14 cellular contexts compared by ENCODE assay signal in the genomic region with DNA sequence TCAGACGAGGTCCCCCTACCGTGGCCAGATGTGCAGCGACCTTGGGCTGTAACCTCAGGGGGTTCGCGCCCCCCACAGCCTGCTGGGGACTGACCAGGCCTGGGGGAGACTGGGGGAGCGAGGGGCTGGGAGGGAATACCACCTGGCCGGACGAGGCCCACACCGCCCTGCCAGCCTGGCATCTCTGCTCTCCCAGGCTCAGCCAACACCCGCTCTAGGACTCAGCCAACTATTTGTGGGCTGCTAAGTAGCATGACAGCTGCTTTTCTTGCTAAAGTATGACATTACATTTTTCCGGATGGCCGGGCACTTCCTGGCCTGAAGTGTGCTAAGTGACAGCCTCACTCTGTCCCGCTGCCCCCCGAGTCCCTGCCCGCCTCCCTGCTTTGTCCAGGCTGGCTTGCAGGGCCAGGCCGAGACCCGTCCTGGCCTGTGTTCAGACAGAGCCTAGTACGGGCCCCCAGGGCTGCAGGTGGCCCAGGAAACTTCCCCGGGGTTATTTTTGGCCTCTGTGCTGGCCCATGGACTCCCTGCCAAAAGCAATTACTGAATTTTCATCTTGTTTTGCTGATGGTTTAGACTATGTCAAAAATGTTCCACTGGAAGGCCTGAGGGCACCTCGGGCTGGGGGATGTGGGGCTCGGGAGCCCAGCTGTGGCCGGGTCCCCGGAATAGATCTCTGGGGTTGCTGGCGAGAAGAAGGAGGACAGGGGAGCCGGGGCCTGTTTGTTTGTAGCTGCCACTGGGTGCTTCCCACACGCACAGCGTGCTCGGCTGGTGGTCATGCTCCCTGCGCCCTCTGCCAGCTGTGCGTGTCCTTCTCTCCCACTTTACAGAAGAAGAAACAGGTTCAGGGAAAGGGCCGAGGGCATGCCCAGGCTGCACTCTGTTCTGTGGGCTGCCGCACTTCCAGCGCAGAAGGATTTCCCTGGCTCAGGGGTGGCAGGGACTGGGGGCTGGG. TPM values are rescaled to one million over a fixed set of nuclear protein-coding genes. Genes with fewer than 3 reads are reported as not detected.
DNase-seq lines count a peak whose midpoint lies in the region; ATAC-seq and TF ChIP-seq lines count a peak whose summit lies in the region.
"Had no signal": no experiment of that assay in that cellular context is flagged by ENCODE, and none has a peak within 500 bp of the region (broad histone marks: within the 10 kb centered on the region; RNA-seq: fewer than 3 reads in every experiment).

No MANE protein-coding gene starts in this region.

- H3K4me1 Mint-ChIP-seq in immature natural killer cell, result no peaks in the 10 kb centered on the region
- H3K4me1 Mint-ChIP-seq: CD4-positive, CD25-positive, alpha-beta regulatory T cell had no signal

- H3K9me3 Mint-ChIP-seq in immature natural killer cell, result no peaks in the 10 kb centered on the region
- H3K9me3 Mint-ChIP-seq: CD4-positive, CD25-positive, alpha-beta regulatory T cell had no signal

- WGBS in prostate gland, result 35% methylated on average over 28 of the region's 33 CpGs

- H3K4me1 ChIP-seq in RWPE2 (ENCODE audit: insufficient read depth, poor library complexity, severe bottlenecking) (no peaks in the 10 kb centered on the region), prostate gland (replicated peaks) (no peaks in the 10 kb centered on the region)
- H3K4me1 ChIP-seq: sigmoid colon had no signal

- H3K27me3 Mint-ChIP-seq in immature natural killer cell (ENCODE audit: low read depth in 3 of 3), result peaks cover 0 to 9% (median 4%) of the 10 kb centered on the region in 3 donors
- H3K27me3 Mint-ChIP-seq: CD4-positive, CD25-positive, alpha-beta regulatory T cell had no signal

- H3K27ac Mint-ChIP-seq in immature natural killer cell, result no peak overlapping the region
- H3K27ac Mint-ChIP-seq: CD4-positive, CD25-positive, alpha-beta regulatory T cell had no signal

- intact Hi-C loops in Right ventricle myocardium superior (cut with DNase I) (no loop called here), prostate gland (cut with DNase I) (no loop called here)

- TF ChIP-seq POLR2A in prostate gland (IDR thresholded peaks at IDR 0.05), result no peak

- no peak for TF ChIP-seq CTCF in RWPE2 (IDR thresholded peaks at IDR 0.05; ENCODE audit: poor library complexity, severe bottlenecking)
- no peak for TF ChIP-seq CTCF in prostate gland (IDR thresholded peaks at IDR 0.05)

- no peaks in the 10 kb centered on the region for H3K36me3 Mint-ChIP-seq in immature natural killer cell
- H3K36me3 Mint-ChIP-seq: CD4-positive, CD25-positive, alpha-beta regulatory T cell had no signal

- H3K4me3 ChIP-seq in RWPE2 (ENCODE audit: severe bottlenecking) (no peak overlapping the region), prostate gland (no peak overlapping the region)
- H3K4me3 ChIP-seq: sigmoid colon, vagina had no signal

- H3K36me3 ChIP-seq in RWPE2 (ENCODE audit: low read depth) (no peaks in the 10 kb centered on the region), prostate gland (no peaks in the 10 kb centered on the region)
- H3K36me3 ChIP-seq: sigmoid colon, vagina had no signal

- H3K27ac ChIP-seq in RWPE2 (ENCODE audit: poor library complexity, severe bottlenecking) (no peak overlapping the region), prostate gland (peak overlapping the region; percentile 14 to 55)
- H3K27ac ChIP-seq: vagina had no signal

- no peak overlapping the region for H3K4me3 Mint-ChIP-seq in immature natural killer cell
- H3K4me3 Mint-ChIP-seq: CD4-positive, CD25-positive, alpha-beta regulatory T cell had no signal

- H3K9me3 ChIP-seq in RWPE2 (ENCODE audit: severe bottlenecking), result no peaks in the 10 kb centered on the region
- H3K9me3 ChIP-seq in prostate gland, result no peaks in the 10 kb centered on the region
- H3K9me3 ChIP-seq: sigmoid colon, vagina had no signal

- H3K27me3 ChIP-seq in RWPE2 (ENCODE audit: insufficient read depth, poor library complexity, severe bottlenecking) (no peaks in the 10 kb centered on the region), prostate gland (replicated peaks; ENCODE audit: insufficient read depth) (peaks cover 2% of the 10 kb centered on the region)
- H3K27me3 ChIP-seq: vagina had no signal

- DNase-seq in DMS79 (lab: John Stamatoyannopoulos, UW) (peak; percentile 37), RWPE2 (ENCODE audit: low spot score) (no peak), Right ventricle myocardium superior (peak; percentile 40), prostate gland (ENCODE audit: low spot score) (no peak), OCI-M1 (lab: John Stamatoyannopoulos, UW) (no peak), COLO668 (lab: John Stamatoyannopoulos, UW; ENCODE audit: unreplicated experiment) (no peak), immature natural killer cell (no peak)
- DNase-seq in activated T-cell treated with anti-CD3 and anti-CD28 coated beads, Interleukin-2, amount 50 U/mL, for 48 hours, result no peak
- DNase-seq: activated naive CD4-positive, alpha-beta T cell; CD4-positive, CD25-positive, alpha-beta regulatory T cell; NCI-H748 treated with DMSO at 0.1 percent for 48 hours; sigmoid colon had no signal

- ATAC-seq in RWPE2 (ENCODE audit: low read depth), result peak; percentile 12; the same call in 1 of the 3 replicates
- peak; percentile 38 for ATAC-seq in Right ventricle myocardium superior (ENCODE audit: poor library complexity)

RNA-seq across cellular contexts. Expression of a gene that starts 13.4 kb away (rescaled TPM):
- total RNA-seq in Right ventricle myocardium superior (2.9 TPM), prostate gland (1 to 10 TPM in 1 of 2 donors, under 1 TPM in 1; 0.77 to 3.4 TPM)
- 1 to 10 TPM; 4.4 to 8.0 (median 4.6) TPM for polyA plus RNA-seq in immature natural killer cell

RNA-seq across cellular contexts. Expression of a gene that starts 32.4 kb away (rescaled TPM):
- total RNA-seq in Right ventricle myocardium superior (not detected), prostate gland (not detected)
- not detected for polyA plus RNA-seq in immature natural killer cell
- total RNA-seq: CD4-positive, CD25-positive, alpha-beta regulatory T cell; glomerular endothelial cell; sigmoid colon; vagina had no signal
- polyA plus RNA-seq: CD4-positive, CD25-positive, alpha-beta regulatory T cell; sigmoid colon had no signal

RNA-seq across cellular contexts. Expression of a gene that starts 32.6 kb away (rescaled TPM):
- 12.9 TPM for total RNA-seq in Right ventricle myocardium superior
- total RNA-seq in prostate gland, result 10 to 100 TPM; 23.0 to 40.2 TPM
- polyA plus RNA-seq in immature natural killer cell, result 10 to 100 TPM in 1 of 3 donors, 1 to 10 TPM in 2; 5.3 to 11.3 (median 7.4) TPM

RNA-seq across cellular contexts. Expression of a gene that starts 42.2 kb away (rescaled TPM):
- total RNA-seq in Right ventricle myocardium superior (8.1 TPM), prostate gland (10 to 100 TPM in 1 of 2 donors, 1 to 10 TPM in 1; 1.6 to 11.6 TPM)
- not detected for polyA plus RNA-seq in immature natural killer cell
- total RNA-seq: CD4-positive, CD25-positive, alpha-beta regulatory T cell; glomerular endothelial cell had no signal
- polyA plus RNA-seq: CD4-positive, CD25-positive, alpha-beta regulatory T cell had no signal

Comparison
In these comparisons a context has a peak if more than half of its experiments do, and no peak if none do; other contexts are left out.
1. DNase-seq: peak in DMS79 (single experiment) and Right ventricle myocardium superior (single experiment); none in RWPE2 (single experiment), prostate gland (single experiment), OCI-M1 (single experiment), COLO668 (single experiment), immature natural killer cell (0 of 3) and activated T-cell treated with anti-CD3 and anti-CD28 coated beads, Interleukin-2, amount 50 U/mL, for 48 hours (0 of 2).